Comparison of ENCODE assay signal across 6 cellular contexts in genomic region chr19:49475995-49476880, GRCh38. TPM values are rescaled to one million over a fixed set of nuclear protein-coding genes. Genes with fewer than 3 reads are reported as not detected.
DNase-seq lines count a peak whose midpoint lies in the region; ATAC-seq and TF ChIP-seq lines count a peak whose summit lies in the region.

No MANE protein-coding gene starts in this region.

- H3K27ac Mint-ChIP-seq in T-helper 2 cell treated with Interferon-gamma antibody and Interleukin-4, amounts not matched to agents 5 μg/mL and 100 μg/mL, for 36 hours, result peak overlapping the region; percentile 91
- no peak overlapping the region for H3K27ac Mint-ChIP-seq in endothelial cell (ENCODE audit: unreplicated experiment)

- H3K9me3 Mint-ChIP-seq in T-helper 2 cell treated with Interferon-gamma antibody and Interleukin-4, amounts not matched to agents 5 μg/mL and 100 μg/mL, for 36 hours, result no peaks in the 10 kb centered on the region
- no peaks in the 10 kb centered on the region for H3K9me3 Mint-ChIP-seq in endothelial cell (ENCODE audit: unreplicated experiment)

- peaks cover 25% of the 10 kb centered on the region for H3K4me1 Mint-ChIP-seq in T-helper 2 cell treated with Interferon-gamma antibody and Interleukin-4, amounts not matched to agents 5 μg/mL and 100 μg/mL, for 36 hours (ENCODE audit: low read depth)
- peaks cover 11% of the 10 kb centered on the region for H3K4me1 Mint-ChIP-seq in endothelial cell (ENCODE audit: unreplicated experiment)

- H3K27me3 Mint-ChIP-seq in T-helper 2 cell treated with Interferon-gamma antibody and Interleukin-4, amounts not matched to agents 5 μg/mL and 100 μg/mL, for 36 hours (ENCODE audit: low read depth), result no peaks in the 10 kb centered on the region
- peaks cover 2% of the 10 kb centered on the region for H3K27me3 Mint-ChIP-seq in endothelial cell (ENCODE audit: unreplicated experiment)

- H3K4me3 ChIP-seq in GM12875 (ENCODE audit: low read depth, low read length), result no peak overlapping the region

- DNase-seq in T-helper 2 cell treated with Interferon-gamma antibody and Interleukin-4, amounts not matched to agents 5 μg/mL and 100 μg/mL, for 36 hours (ENCODE audit: low spot score), result peak; percentile 76
- DNase-seq in endothelial cell (ENCODE audit: low spot score), result peak; percentile 88
- DNase-seq in stimulated activated CD4-positive, alpha-beta T cell treated with anti-CD3 and anti-CD28 coated beads, TNF-alpha, amount 100 ng/mL, for 48 hours (ENCODE audit: low read depth in 3 of 3), result peak in 2 of 3 donors; percentile 75 to 83

- ATAC-seq in HG02642 (IDR thresholded peaks at IDR 0.05; ENCODE audit: poor library complexity, unreplicated experiment) (no peak), HG03039 (IDR thresholded peaks at IDR 0.05; ENCODE audit: unreplicated experiment) (no peak)

- H3K4me3 Mint-ChIP-seq in T-helper 2 cell treated with Interferon-gamma antibody and Interleukin-4, amounts not matched to agents 5 μg/mL and 100 μg/mL, for 36 hours, result peak overlapping the region; percentile 99
- H3K4me3 Mint-ChIP-seq in endothelial cell (ENCODE audit: unreplicated experiment), result no peak overlapping the region

- TF ChIP-seq CTCF in GM12875 (IDR thresholded peaks at IDR 0.05; ENCODE audit: borderline replicate concordance, insufficient read depth, low read depth, low read length) (peak; percentile 55; the same call in 1 of the 2 replicates), endothelial cell (IDR thresholded peaks at IDR 0.05; ENCODE audit: unreplicated experiment) (peak; percentile 15)

- peaks cover 41% of the 10 kb centered on the region for H3K36me3 Mint-ChIP-seq in T-helper 2 cell treated with Interferon-gamma antibody and Interleukin-4, amounts not matched to agents 5 μg/mL and 100 μg/mL, for 36 hours (ENCODE audit: low read depth)
- H3K36me3 Mint-ChIP-seq in endothelial cell (ENCODE audit: low read depth, unreplicated experiment), result no peaks in the 10 kb centered on the region

RNA-seq across cellular contexts. Expression of gene FLT3LG, which starts 2.2 kb away (rescaled TPM):
- 1.4 TPM for total RNA-seq in endothelial cell (ENCODE audit: unreplicated experiment)

RNA-seq across cellular contexts. Expression of gene RPL13A, which starts 11.2 kb away (rescaled TPM):
- total RNA-seq in endothelial cell (ENCODE audit: unreplicated experiment), result 2,762 TPM

RNA-seq across cellular contexts. Expression of gene RPS11, which starts 20.0 kb away (rescaled TPM):
- total RNA-seq in endothelial cell (ENCODE audit: unreplicated experiment), result 2,099 TPM

RNA-seq across cellular contexts. Expression of gene ALDH16A1, which starts 23.2 kb away (rescaled TPM):
- total RNA-seq in endothelial cell (ENCODE audit: unreplicated experiment), result 49.6 TPM

RNA-seq across cellular contexts. Expression of gene PIH1D1, which starts 24.6 kb away (rescaled TPM):
- total RNA-seq in endothelial cell (ENCODE audit: unreplicated experiment), result 78.8 TPM
